Comparison of ENCODE assay signal across 13 cellular contexts in the genomic region with DNA sequence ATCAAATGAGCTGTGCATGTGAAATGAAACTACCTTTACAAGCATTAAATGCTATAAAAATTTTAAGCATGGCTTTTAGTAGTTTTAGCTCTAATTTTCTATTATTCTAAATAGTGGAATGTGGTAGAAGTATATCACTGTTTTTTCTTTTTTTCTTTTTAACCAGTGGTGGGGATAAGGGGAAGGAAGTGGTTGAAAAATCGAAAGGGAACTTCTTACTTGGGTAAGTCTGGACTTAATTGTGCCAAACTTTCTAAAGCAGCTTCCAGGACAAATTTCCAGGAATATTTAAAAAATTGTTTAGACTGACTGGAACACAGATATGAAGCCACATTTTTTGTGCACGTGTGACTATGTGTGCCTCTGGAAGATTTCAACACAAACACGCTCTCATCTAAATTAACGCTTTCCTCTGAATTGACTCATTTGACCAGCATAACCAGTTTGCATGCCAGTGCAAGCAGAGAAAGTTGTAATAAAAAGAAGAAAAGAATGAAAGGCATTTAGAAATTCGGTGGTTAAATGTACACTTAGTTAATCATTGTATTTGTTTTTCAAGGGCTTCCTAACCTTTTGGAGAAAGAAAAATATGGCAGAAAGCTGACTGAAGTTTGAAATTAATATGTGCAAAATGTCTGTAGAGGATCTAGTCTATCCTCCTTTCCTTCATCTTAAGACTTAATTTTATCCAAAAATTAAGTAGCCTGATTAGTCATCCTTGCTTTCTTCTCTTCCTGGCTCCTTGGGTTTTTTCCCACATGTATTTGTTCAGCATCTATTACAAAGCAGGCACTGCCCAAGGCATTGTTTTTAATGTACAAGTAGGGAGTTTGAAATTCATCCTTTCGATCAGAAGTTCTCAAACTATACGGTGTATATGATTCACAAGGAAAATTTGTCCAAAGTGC. TPM values are rescaled to one million over a fixed set of nuclear protein-coding genes. Genes with fewer than 3 reads are reported as not detected.
DNase-seq lines count a peak whose midpoint lies in the region; ATAC-seq and TF ChIP-seq lines count a peak whose summit lies in the region.
"Had no signal": no experiment of that assay in that cellular context is flagged by ENCODE, and none has a peak within 500 bp of the region (broad histone marks: within the 10 kb centered on the region; RNA-seq: fewer than 3 reads in every experiment).

No MANE protein-coding gene starts in this region.

- no peaks in the 10 kb centered on the region for H3K36me3 ChIP-seq in RWPE2 (ENCODE audit: low read depth)
- H3K36me3 ChIP-seq in thoracic aorta, result no peaks in the 10 kb centered on the region
- H3K36me3 ChIP-seq in testis (ENCODE audit: low read depth, missing control alignments), result no peaks in the 10 kb centered on the region
- H3K36me3 ChIP-seq: Peyer's patch, vagina had no signal

- H3K4me1 ChIP-seq in RWPE2 (ENCODE audit: insufficient read depth, poor library complexity, severe bottlenecking) (peaks cover 41% of the 10 kb centered on the region), thoracic aorta (ENCODE audit: control insufficient read depth in 1 of 2, low read depth in 2 of 2) (peaks cover 3 to 13% of the 10 kb centered on the region in 2 donors), testis (no peaks in the 10 kb centered on the region)
- H3K4me1 ChIP-seq: parathyroid adenoma, Peyer's patch had no signal

- H3K27ac ChIP-seq in RWPE2 (ENCODE audit: poor library complexity, severe bottlenecking), result peak overlapping the region; percentile 99
- peak overlapping the region in 1 of 2 donors; percentile 24 for H3K27ac ChIP-seq in thoracic aorta
- H3K27ac ChIP-seq in testis, result no peak overlapping the region
- H3K27ac ChIP-seq: parathyroid adenoma, Peyer's patch, vagina had no signal

- H3K9me3 ChIP-seq in RWPE2 (ENCODE audit: severe bottlenecking), result no peaks in the 10 kb centered on the region
- no peaks in the 10 kb centered on the region for H3K9me3 ChIP-seq in thoracic aorta
- no peaks in the 10 kb centered on the region for H3K9me3 ChIP-seq in testis
- H3K9me3 ChIP-seq: Peyer's patch, vagina had no signal

- DNase-seq in HCEC 1CT, result peak; percentile 40
- no peak for DNase-seq in RWPE2 (ENCODE audit: low spot score)
- DNase-seq in fibroblast of pulmonary artery (ENCODE audit: low read depth), result peak; percentile 37
- no peak for DNase-seq in thoracic aorta (ENCODE audit: low spot score)
- DNase-seq in testis, result no peak
- DNase-seq in germinal center (ENCODE audit: low spot score), result no peak
- DNase-seq: activated CD4-positive, alpha-beta T cell treated with anti-CD3 and anti-CD28 coated beads, Interleukin-2, amount 10 ng/mL, durations not matched to agents 24 days and 14 days; NCI-H146; Peyer's patch had no signal

- WGBS in testis, 2 donors, result 73 to 74% methylated on average over 7 of the region's 7 CpGs

- TF ChIP-seq POLR2A in testis (IDR thresholded peaks at IDR 0.05), result no peak

- H3K27me3 ChIP-seq in RWPE2 (ENCODE audit: insufficient read depth, poor library complexity, severe bottlenecking), result no peaks in the 10 kb centered on the region
- H3K27me3 ChIP-seq in thoracic aorta (replicated peaks; ENCODE audit: insufficient read depth), result no peaks in the 10 kb centered on the region
- H3K27me3 ChIP-seq in testis, result no peaks in the 10 kb centered on the region
- H3K27me3 ChIP-seq: Peyer's patch, vagina had no signal

- peak; percentile 50 for ATAC-seq in RWPE2 (ENCODE audit: low read depth)
- no peak for ATAC-seq in thoracic aorta (ENCODE audit: insufficient number of reproducible peaks, low FRiP score, low read depth)
- ATAC-seq in HG03280 (IDR thresholded peaks at IDR 0.05; ENCODE audit: unreplicated experiment), result no peak
- ATAC-seq: activated naive CD4-positive, alpha-beta T cell treated with anti-CD3 and anti-CD28 coated beads, Interleukin-2, amount 50 U/mL, for 72 hours had no signal

- TF ChIP-seq CTCF in RWPE2 (IDR thresholded peaks at IDR 0.05; ENCODE audit: poor library complexity, severe bottlenecking), result no peak
- no peak for TF ChIP-seq CTCF in fibroblast of pulmonary artery (IDR thresholded peaks at IDR 0.05; ENCODE audit: low read length, missing control alignments)
- no peak for TF ChIP-seq CTCF in thoracic aorta (IDR thresholded peaks at IDR 0.05)
- TF ChIP-seq CTCF in testis (IDR thresholded peaks at IDR 0.05), result no peak

- H3K4me3 ChIP-seq in RWPE2 (ENCODE audit: severe bottlenecking) (no peak overlapping the region), fibroblast of pulmonary artery (replicated peaks; ENCODE audit: low read depth, low read length) (no peak overlapping the region), thoracic aorta (peak overlapping the region; percentile 53), testis (no peak overlapping the region)
- H3K4me3 ChIP-seq: Peyer's patch, vagina had no signal

- intact Hi-C loops in testis (cut with DNase I; ENCODE audit: low total_unique reads), result no loop called here

RNA-seq across cellular contexts. Expression of a gene that starts 18.9 kb away (rescaled TPM):
- total RNA-seq in thoracic aorta (10 to 100 TPM; 37.0 to 89.9 TPM), testis (10 to 100 TPM; 78.2 to 92.6 TPM)
- polyA plus RNA-seq in testis (ENCODE audit: insufficient read depth, low read depth, low replicate concordance), result 56.5 TPM

Comparison
In these comparisons a context has a peak if more than half of its experiments do, and no peak if none do; other contexts are left out.
1. DNase-seq: peak in HCEC 1CT (single experiment) and fibroblast of pulmonary artery (single experiment); none in RWPE2 (single experiment), thoracic aorta (single experiment), testis (single experiment) and germinal center (single experiment).